In genomic region chr11:13376838-13377237, GRCh38 we compare ENCODE assay signal across 19 cellular contexts.
A peak's percentile ranks its signal among the peaks of the same experiment; 100 is the strongest.
DNase-seq lines count a peak whose midpoint lies in the region; ATAC-seq and TF ChIP-seq lines count a peak whose summit lies in the region.
"Had no signal": no experiment of that assay in that cellular context is flagged by ENCODE, and none has a peak within 500 bp of the region (broad histone marks: within the 10 kb centered on the region; RNA-seq: fewer than 3 reads in every experiment).

No MANE protein-coding gene starts in this region.

- H3K27ac ChIP-seq in naive thymus-derived CD4-positive, alpha-beta T cell (ENCODE audit: low read depth, low read length) = no peak overlapping the region
- H3K27ac ChIP-seq: BLaER1 treated with 17β-estradiol and CSF1 and Interleukin-3, amounts not matched to agents 10 nM and 100 nM; heart right ventricle; neural progenitor cell; sigmoid colon; vagina had no signal

- ATAC-seq in mucosa of descending colon (peak; percentile 9), HG03520 (IDR thresholded peaks at IDR 0.05; ENCODE audit: unreplicated experiment) (no peak), HG02970 (IDR thresholded peaks at IDR 0.05; ENCODE audit: low FRiP score, unreplicated experiment) (no peak)
- no peak for ATAC-seq in naive thymus-derived CD4-positive, alpha-beta T cell
- ATAC-seq: SK-N-SH treated with all-trans-retinoic acid at 6 μM for 48 hours had no signal

- H3K27me3 Mint-ChIP-seq in T-helper 1 cell treated with Interleukin-12 subunit alpha and Interleukin-12 subunit beta and Interleukin-4 antibody, amounts not matched to agents 30 μg/mL and 1 μg/mL, for 36 hours (ENCODE audit: low read depth) = no peaks in the 10 kb centered on the region
- H3K27me3 Mint-ChIP-seq in naive thymus-derived CD4-positive, alpha-beta T cell = no peaks in the 10 kb centered on the region
- H3K27me3 Mint-ChIP-seq: activated B cell treated with CpG ODN at 0.5 μM for 24 hours; activated CD4-positive, alpha-beta memory T cell treated with anti-CD3 and anti-CD28 coated beads for 36 hours had no signal

- H3K27ac Mint-ChIP-seq in T-helper 1 cell treated with Interleukin-12 subunit alpha and Interleukin-12 subunit beta and Interleukin-4 antibody, amounts not matched to agents 30 μg/mL and 1 μg/mL, for 36 hours = peak overlapping the region; percentile 3
- peak overlapping the region in 3 of 9 donors; percentile 48 to 78 (median 51) for H3K27ac Mint-ChIP-seq in naive thymus-derived CD4-positive, alpha-beta T cell
- H3K27ac Mint-ChIP-seq: activated B cell treated with CpG ODN at 0.5 μM for 24 hours; activated CD4-positive, alpha-beta memory T cell treated with anti-CD3 and anti-CD28 coated beads for 36 hours; neural progenitor cell had no signal

- no peaks in the 10 kb centered on the region for H3K4me1 Mint-ChIP-seq in T-helper 1 cell treated with Interleukin-12 subunit alpha and Interleukin-12 subunit beta and Interleukin-4 antibody, amounts not matched to agents 30 μg/mL and 1 μg/mL, for 36 hours (ENCODE audit: low read depth)
- H3K4me1 Mint-ChIP-seq in naive thymus-derived CD4-positive, alpha-beta T cell = peaks cover 0 to 8% (median 0%) of the 10 kb centered on the region in 7 donors
- H3K4me1 Mint-ChIP-seq: activated B cell treated with CpG ODN at 0.5 μM for 24 hours had no signal

- CTCF ChIA-PET in naive thymus-derived CD4-positive, alpha-beta T cell (lab: Charles Lee) = no interaction called here

- H3K4me3 ChIP-seq in mucosa of descending colon = no peak overlapping the region
- H3K4me3 ChIP-seq in naive thymus-derived CD4-positive, alpha-beta T cell (ENCODE audit: low read length) = no peak overlapping the region
- H3K4me3 ChIP-seq: BLaER1 treated with 17β-estradiol and CSF1 and Interleukin-3, amounts not matched to agents 10 nM and 100 nM; dorsolateral prefrontal cortex; heart right ventricle; neural progenitor cell; sigmoid colon; vagina had no signal

- no peak overlapping the region for H3K4me3 Mint-ChIP-seq in T-helper 1 cell treated with Interleukin-12 subunit alpha and Interleukin-12 subunit beta and Interleukin-4 antibody, amounts not matched to agents 30 μg/mL and 1 μg/mL, for 36 hours
- no peak overlapping the region for H3K4me3 Mint-ChIP-seq in naive thymus-derived CD4-positive, alpha-beta T cell
- H3K4me3 Mint-ChIP-seq: activated B cell treated with CpG ODN at 0.5 μM for 24 hours; activated CD4-positive, alpha-beta memory T cell treated with anti-CD3 and anti-CD28 coated beads for 36 hours; neural progenitor cell had no signal

- intact Hi-C loops in mucosa of descending colon (cut with DNase I, micrococcal nuclease) = no loop called here
- intact Hi-C loops in naive thymus-derived CD4-positive, alpha-beta T cell (cut with micrococcal nuclease) = no loop called here

- H3K36me3 Mint-ChIP-seq in T-helper 1 cell treated with Interleukin-12 subunit alpha and Interleukin-12 subunit beta and Interleukin-4 antibody, amounts not matched to agents 30 μg/mL and 1 μg/mL, for 36 hours (ENCODE audit: low read depth) = peaks cover 43% of the 10 kb centered on the region
- H3K36me3 Mint-ChIP-seq in naive thymus-derived CD4-positive, alpha-beta T cell = peaks cover 18 to 61% (median 42%) of the 10 kb centered on the region in 5 donors

- no peaks in the 10 kb centered on the region for H3K27me3 ChIP-seq in naive thymus-derived CD4-positive, alpha-beta T cell (ENCODE audit: control insufficient read depth in 2 of 2, insufficient read depth in 2 of 2, low read length in 2 of 2)
- H3K27me3 ChIP-seq: BLaER1 treated with 17β-estradiol and CSF1 and Interleukin-3, amounts not matched to agents 10 nM and 100 nM; dorsolateral prefrontal cortex; heart right ventricle; neural progenitor cell; sigmoid colon; vagina had no signal

- H3K9me3 ChIP-seq in mucosa of descending colon = no peaks in the 10 kb centered on the region
- no peaks in the 10 kb centered on the region for H3K9me3 ChIP-seq in naive thymus-derived CD4-positive, alpha-beta T cell (ENCODE audit: control insufficient read depth in 2 of 3, low read length in 3 of 3)
- H3K9me3 ChIP-seq: BLaER1 treated with 17β-estradiol and CSF1 and Interleukin-3, amounts not matched to agents 10 nM and 100 nM; heart right ventricle; sigmoid colon; vagina had no signal

- H3K9me3 Mint-ChIP-seq in T-helper 1 cell treated with Interleukin-12 subunit alpha and Interleukin-12 subunit beta and Interleukin-4 antibody, amounts not matched to agents 30 μg/mL and 1 μg/mL, for 36 hours = no peaks in the 10 kb centered on the region
- H3K9me3 Mint-ChIP-seq in naive thymus-derived CD4-positive, alpha-beta T cell = no peaks in the 10 kb centered on the region
- H3K9me3 Mint-ChIP-seq: activated B cell treated with CpG ODN at 0.5 μM for 24 hours; activated CD4-positive, alpha-beta memory T cell treated with anti-CD3 and anti-CD28 coated beads for 36 hours; neural progenitor cell had no signal

- H3K36me3 ChIP-seq in mucosa of descending colon (ENCODE audit: low read depth) = no peaks in the 10 kb centered on the region
- peaks cover 24 to 100% (median 26%) of the 10 kb centered on the region in 3 experiments for H3K36me3 ChIP-seq in naive thymus-derived CD4-positive, alpha-beta T cell (ENCODE audit: control insufficient read depth in 2 of 3, insufficient read depth in 3 of 3, low read length in 3 of 3)
- H3K36me3 ChIP-seq: neural progenitor cell had no signal

- no peak for TF ChIP-seq CTCF in mucosa of descending colon (IDR thresholded peaks at IDR 0.05)

- DNase-seq in T-helper 1 cell (no peak), DMS79 (lab: John Stamatoyannopoulos, UW) (peak; percentile 78), NCI-H345 treated with DMSO at 0.1 percent for 48 hours (lab: John Stamatoyannopoulos, UW; ENCODE audit: unreplicated experiment) (peak; percentile 8), mucosa of descending colon (no peak)
- DNase-seq in naive thymus-derived CD4-positive, alpha-beta T cell = no peak
- DNase-seq: activated B cell treated with CpG ODN at 0.5 μM for 24 hours; activated CD4-positive, alpha-beta memory T cell treated with anti-CD3 and anti-CD28 coated beads for 36 hours; dorsolateral prefrontal cortex; heart right ventricle; posterior cingulate gyrus; sigmoid colon; stimulated activated CD4-positive, alpha-beta T cell treated with anti-CD3 and anti-CD28 coated beads, Interleukin-15, amount 100 ng/mL, for 24 hours had no signal

- no peaks in the 10 kb centered on the region for H3K4me1 ChIP-seq in mucosa of descending colon (ENCODE audit: low read depth)
- no peaks in the 10 kb centered on the region for H3K4me1 ChIP-seq in naive thymus-derived CD4-positive, alpha-beta T cell (ENCODE audit: control insufficient read depth in 2 of 2, insufficient read depth in 2 of 2, low read length in 2 of 2)
- H3K4me1 ChIP-seq: BLaER1 treated with 17β-estradiol and CSF1 and Interleukin-3, amounts not matched to agents 10 nM and 100 nM; heart right ventricle; neural progenitor cell; sigmoid colon; vagina had no signal

- POLR2A ChIA-PET in naive thymus-derived CD4-positive, alpha-beta T cell (lab: Charles Lee) = interaction anchor here (0.6 kb wide), 1 partner anchor 93 kb away, joined by 3 read pairs; no protein-coding TSS in a partner anchor

Comparison
In these comparisons a context has a peak if more than half of its experiments do, and no peak if none do; other contexts are left out.
1. DNase-seq: peak in DMS79 (single experiment) and NCI-H345 treated with DMSO at 0.1 percent for 48 hours (single experiment); none in T-helper 1 cell (0 of 5), mucosa of descending colon (0 of 3) and naive thymus-derived CD4-positive, alpha-beta T cell (0 of 9).